ENCODE assay signal across 14 cellular contexts in the genomic region with DNA sequence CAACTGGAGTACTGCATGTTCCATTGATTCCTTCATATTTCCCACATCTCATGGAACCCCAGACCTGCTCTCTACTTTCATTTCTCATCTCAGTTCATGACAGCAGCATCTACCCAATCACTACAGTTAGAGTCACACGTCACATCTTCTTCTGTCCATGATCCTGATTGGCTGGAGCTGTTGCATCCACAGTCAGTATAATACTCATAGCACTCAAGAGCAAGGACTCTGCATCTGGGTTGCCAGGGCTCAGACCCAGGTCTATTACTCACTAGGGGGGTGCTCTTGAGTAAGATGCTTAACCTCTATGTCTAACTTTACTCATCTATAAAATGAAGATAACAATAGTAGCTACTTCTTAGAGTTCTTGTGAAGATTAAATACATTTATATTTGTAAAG.
"Had no signal": no experiment of that assay in that cellular context is flagged by ENCODE, and none has a peak within 500 bp of the region (broad histone marks: within the 10 kb centered on the region; RNA-seq: fewer than 3 reads in every experiment).

No MANE protein-coding gene starts in this region.

- DNase-seq: activated CD4-positive, alpha-beta memory T cell treated with anti-CD3 and anti-CD28 coated beads for 36 hours; activated CD4-positive, alpha-beta T cell treated with anti-CD3 and anti-CD28 coated beads for 4 hours; activated naive CD4-positive, alpha-beta T cell; activated naive CD8-positive, alpha-beta T cell treated with anti-CD3 and anti-CD28 coated beads for 36 hours; activated T-cell treated with anti-CD3 and anti-CD28 coated beads for 4 hours; amygdala; colonic mucosa; immature natural killer cell; occipital lobe; posterior cingulate gyrus; retina; stimulated activated CD4-positive, alpha-beta T cell treated with anti-CD3 and anti-CD28 coated beads, Interleukin-2, amount 100 ng/mL, for 24 hours; stimulated activated naive CD4-positive, alpha-beta T cell treated with Interleukin-2 at 50 U/mL for 16 hours; thyroid gland had no signal

- H3K27ac ChIP-seq: colonic mucosa, thyroid gland had no signal

- H3K27me3 ChIP-seq: colonic mucosa, thyroid gland had no signal

- H3K4me3 ChIP-seq: colonic mucosa, thyroid gland had no signal

- H3K9me3 ChIP-seq: colonic mucosa, thyroid gland had no signal

- H3K36me3 ChIP-seq: colonic mucosa, thyroid gland had no signal
